Comparison of ENCODE assay signal across 12 cellular contexts in the genomic region with DNA sequence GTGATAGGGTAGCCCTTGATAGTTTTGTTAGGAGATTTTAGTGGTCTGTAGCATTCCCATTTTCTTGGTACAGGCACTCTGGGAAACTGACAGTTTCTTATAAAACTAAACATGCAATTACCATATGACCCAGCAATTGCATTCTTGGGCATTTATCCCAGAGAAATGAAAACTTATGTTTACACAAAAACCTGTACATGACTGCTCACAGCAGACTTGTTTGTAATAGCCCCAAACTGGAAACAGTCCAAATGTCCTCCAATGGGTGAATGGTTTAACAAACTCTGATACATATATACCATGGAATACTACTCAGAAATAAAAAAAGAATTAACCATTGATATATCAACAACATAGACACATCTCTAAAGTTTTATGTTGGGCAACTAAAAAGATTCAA.
DNase-seq lines count a peak whose midpoint lies in the region; ATAC-seq and TF ChIP-seq lines count a peak whose summit lies in the region.
"Had no signal": no experiment of that assay in that cellular context is flagged by ENCODE, and none has a peak within 500 bp of the region (broad histone marks: within the 10 kb centered on the region; RNA-seq: fewer than 3 reads in every experiment).

No MANE protein-coding gene starts in this region.

- H3K4me3 ChIP-seq in Caco-2 (ENCODE audit: low read depth, low read length) (no peak overlapping the region), MG63 (no peak overlapping the region), cardiac fibroblast (replicated peaks in 1 of 2; ENCODE audit: low read depth in 2 of 2, low read length in 2 of 2) (no peak overlapping the region)
- H3K4me3 ChIP-seq: suprapubic skin had no signal

- intact Hi-C loops in Caco-2 (cut with micrococcal nuclease; ENCODE audit: unreplicated experiment) = no loop called here

- H3K27me3 ChIP-seq in Caco-2 (replicated peaks; ENCODE audit: control insufficient read depth, insufficient read depth, low read length) (no peaks in the 10 kb centered on the region), MG63 (no peaks in the 10 kb centered on the region)
- H3K27me3 ChIP-seq: suprapubic skin had no signal

- H3K36me3 Mint-ChIP-seq in Caco-2 (ENCODE audit: insufficient read depth, unreplicated experiment) (peaks cover 6% of the 10 kb centered on the region), mesothelial cell of epicardium (peaks cover 12% of the 10 kb centered on the region)

- H3K27me3 Mint-ChIP-seq in Caco-2 (ENCODE audit: insufficient read depth, unreplicated experiment) = no peaks in the 10 kb centered on the region
- H3K27me3 Mint-ChIP-seq in mesothelial cell of epicardium (ENCODE audit: low read depth) = no peaks in the 10 kb centered on the region

- TF ChIP-seq CTCF in Caco-2 (IDR thresholded peaks at IDR 0.05; ENCODE audit: insufficient read depth in 1 of 2, low read depth in 1 of 2, low read length in 1 of 2, severe bottlenecking in 1 of 2, unreplicated experiment in 1 of 2) = no peak
- TF ChIP-seq CTCF in cardiac fibroblast (IDR thresholded peaks at IDR 0.05; ENCODE audit: low read depth, low read length) = no peak
- no peak for TF ChIP-seq CTCF in mesothelial cell of epicardium (IDR thresholded peaks at IDR 0.05; ENCODE audit: unreplicated experiment)

- no TSS peak for BruUV-seq in Caco-2 (replicated peaks; lab: Mats Ljungman, UMichigan)

- CTCF ChIA-PET in Caco-2 (lab: Charles Lee) = no interaction called here

- H3K9me3 ChIP-seq in Caco-2 (no peaks in the 10 kb centered on the region), MG63 (peaks cover 7% of the 10 kb centered on the region)
- H3K9me3 ChIP-seq: suprapubic skin had no signal

- DNase-seq in Caco-2 (no peak), MG63 (peak; percentile 45), cardiac fibroblast (ENCODE audit: low read depth in 2 of 2) (peak; percentile 72 to 83), mesothelial cell of epicardium (ENCODE audit: low spot score in 2 of 2, unreplicated experiment in 2 of 2) (no peak), OCI-M2 (lab: John Stamatoyannopoulos, UW; ENCODE audit: unreplicated experiment) (no peak)
- DNase-seq in stimulated activated CD8-positive, alpha-beta memory T cell treated with anti-CD3 and anti-CD28 coated beads, Interleukin-4, amount 100 ng/mL, for 48 hours = no peak
- DNase-seq in activated CD4-positive, CD25-positive, alpha-beta regulatory T cell treated with anti-CD3 and anti-CD28 coated beads, Interleukin-2, amount 50 U/mL, for 72 hours = no peak
- DNase-seq: effector memory CD4-positive, alpha-beta T cell; MM.1S; Right ventricle myocardium superior had no signal

- no peak overlapping the region for H3K4me3 Mint-ChIP-seq in Caco-2 (ENCODE audit: unreplicated experiment)
- no peak overlapping the region for H3K4me3 Mint-ChIP-seq in mesothelial cell of epicardium

- H3K9me3 Mint-ChIP-seq in Caco-2 (ENCODE audit: unreplicated experiment) (no peaks in the 10 kb centered on the region), mesothelial cell of epicardium (peaks cover 6% of the 10 kb centered on the region)

- POLR2A ChIA-PET in Caco-2 (lab: Charles Lee) = interaction anchor here (0.7 kb wide), 1 partner anchor 29 kb away, joined by 11 read pairs; no protein-coding TSS in a partner anchor

- H3K36me3 ChIP-seq in Caco-2 (ENCODE audit: control insufficient read depth, insufficient read depth, low read length) = no peaks in the 10 kb centered on the region
- peaks cover 8% of the 10 kb centered on the region; the same call in 1 of the 2 replicates for H3K36me3 ChIP-seq in MG63

- H3K27ac Mint-ChIP-seq in Caco-2 (ENCODE audit: unreplicated experiment) (peak overlapping the region; percentile 6), mesothelial cell of epicardium (peak overlapping the region; percentile 51)

- no peak for ATAC-seq in GM18873 (IDR thresholded peaks at IDR 0.05; ENCODE audit: low FRiP score, unreplicated experiment)

- H3K4me1 Mint-ChIP-seq in Caco-2 (ENCODE audit: low read depth, unreplicated experiment) (peaks cover 60% of the 10 kb centered on the region), mesothelial cell of epicardium (peaks cover 35% of the 10 kb centered on the region)

- peaks cover 26% of the 10 kb centered on the region for H3K4me1 ChIP-seq in Caco-2

Comparison
In these comparisons a context has a peak if more than half of its experiments do, and no peak if none do; other contexts are left out.
1. DNase-seq: peak in MG63 (single experiment) and cardiac fibroblast (2 of 2); none in Caco-2 (0 of 2), mesothelial cell of epicardium (0 of 2), stimulated activated CD8-positive, alpha-beta memory T cell treated with anti-CD3 and anti-CD28 coated beads, Interleukin-4, amount 100 ng/mL, for 48 hours (single experiment), OCI-M2 (single experiment) and activated CD4-positive, CD25-positive, alpha-beta regulatory T cell treated with anti-CD3 and anti-CD28 coated beads, Interleukin-2, amount 50 U/mL, for 72 hours (single experiment).